ENCODE assay signal across 8 cellular contexts in genomic region chrX:71365876-71366673, GRCh38. TPM values are rescaled to one million over a fixed set of nuclear protein-coding genes. Genes with fewer than 3 reads are reported as not detected.
A peak's percentile ranks its signal among the peaks of the same experiment; 100 is the strongest.
DNase-seq lines count a peak whose midpoint lies in the region; ATAC-seq and TF ChIP-seq lines count a peak whose summit lies in the region.

Gene TAF1 (plus strand): TSS chrX:71366357. CDS start chrX:71366375, 18 bp downstream.

- peaks cover 14% of the 10 kb centered on the region for H3K4me1 ChIP-seq in suprapubic skin

- peaks cover 8 to 21% of the 10 kb centered on the region in 2 donors for H3K36me3 Mint-ChIP-seq in activated naive CD4-positive, alpha-beta T cell treated with anti-CD3 and anti-CD28 coated beads, Interleukin-2, amount 50 U/mL, for 72 hours

- H3K9me3 ChIP-seq in suprapubic skin: no peaks in the 10 kb centered on the region

- no peaks in the 10 kb centered on the region for H3K36me3 ChIP-seq in suprapubic skin

- WGBS in suprapubic skin: 36% methylated on average over 51 of the region's 51 CpGs

- H3K9me3 Mint-ChIP-seq in activated naive CD4-positive, alpha-beta T cell treated with anti-CD3 and anti-CD28 coated beads, Interleukin-2, amount 50 U/mL, for 72 hours: no peaks in the 10 kb centered on the region

- peak within 1 kb of the TSS; percentile 99 for H3K27ac Mint-ChIP-seq in activated naive CD4-positive, alpha-beta T cell treated with anti-CD3 and anti-CD28 coated beads, Interleukin-2, amount 50 U/mL, for 72 hours

- H3K27ac ChIP-seq in suprapubic skin: peak within 1 kb of the TSS; percentile 94

- peak; percentile 98 for DNase-seq in NCI-H1092 treated with DMSO at 0.1 percent for 48 hours (lab: John Stamatoyannopoulos, UW)
- DNase-seq in SKM-1 (lab: John Stamatoyannopoulos, UW; ENCODE audit: unreplicated experiment): peak; percentile 93
- DNase-seq in activated naive CD4-positive, alpha-beta T cell treated with anti-CD3 and anti-CD28 coated beads, Interleukin-2, amount 50 U/mL, for 72 hours (ENCODE audit: low spot score in 2 of 2): peak; percentile 80 to 93
- peak; percentile 96 for DNase-seq in globus pallidus (ENCODE audit: low spot score)
- peak; percentile 46 to 97 (median 87) for DNase-seq in nucleus accumbens (lab: John Stamatoyannopoulos, UW)
- peak; percentile 95 to 97 for DNase-seq in suprapubic skin (ENCODE audit: low spot score in 2 of 2)

- TF ChIP-seq POLR2A in suprapubic skin (IDR thresholded peaks at IDR 0.05): no peak

- peak within 1 kb of the TSS; percentile 86 for H3K4me3 ChIP-seq in GM08714 (ENCODE audit: low read length)
- H3K4me3 ChIP-seq in suprapubic skin: peak within 1 kb of the TSS; percentile 66

- no peak for TF ChIP-seq EP300 in suprapubic skin (IDR thresholded peaks at IDR 0.05)

- peak; percentile 87 for ATAC-seq in HG02610 (IDR thresholded peaks at IDR 0.05; ENCODE audit: unreplicated experiment)
- peak; percentile 93 for ATAC-seq in activated naive CD4-positive, alpha-beta T cell treated with anti-CD3 and anti-CD28 coated beads, Interleukin-2, amount 50 U/mL, for 72 hours

- TF ChIP-seq CTCF in suprapubic skin (IDR thresholded peaks at IDR 0.05): no peak

- no peaks in the 10 kb centered on the region for H3K27me3 ChIP-seq in suprapubic skin

RNA-seq across cellular contexts. Expression of gene TAF1, which starts in this region (rescaled TPM):
- 10 to 100 TPM; 38.1 to 43.1 TPM for total RNA-seq in activated naive CD4-positive, alpha-beta T cell treated with anti-CD3 and anti-CD28 coated beads, Interleukin-2, amount 50 U/mL, for 72 hours
- 10 to 100 TPM; 24.5 to 92.5 (median 45.2) TPM for total RNA-seq in suprapubic skin

Comparison
In these comparisons a context has a peak if more than half of its experiments do, and no peak if none do; other contexts are left out.
1. Peak in every context shown above with its lines: DNase-seq, ATAC-seq, H3K4me3 ChIP-seq and H3K27ac ChIP-seq.